In genomic region chr11:64100345-64100744, GRCh38 we compare ENCODE assay signal across 10 cellular contexts.
DNase-seq lines count a peak whose midpoint lies in the region; ATAC-seq and TF ChIP-seq lines count a peak whose summit lies in the region.
"Had no signal": no experiment of that assay in that cellular context is flagged by ENCODE, and none has a peak within 500 bp of the region (broad histone marks: within the 10 kb centered on the region; RNA-seq: fewer than 3 reads in every experiment).

No MANE protein-coding gene starts in this region.

- no peak overlapping the region for H2AFZ ChIP-seq in MM.1S (ENCODE audit: low read length)
- no peak overlapping the region for H2AFZ ChIP-seq in SU-DHL-6 (ENCODE audit: low read depth, low read length, severe bottlenecking)

- H3K27ac ChIP-seq in MM.1S (ENCODE audit: low read length) = no peak overlapping the region
- H3K27ac ChIP-seq in SU-DHL-6 (ENCODE audit: low read depth, low read length) = no peak overlapping the region
- no peak overlapping the region for H3K27ac ChIP-seq in sigmoid colon
- H3K27ac ChIP-seq in aorta (ENCODE audit: low read depth in 1 of 2, low read length in 2 of 2) = no peak overlapping the region
- peak overlapping the region in 1 of 5 donors; percentile 22 for H3K27ac ChIP-seq in adrenal gland
- H3K27ac ChIP-seq: pancreas had no signal

- no peaks in the 10 kb centered on the region for H3K9me3 ChIP-seq in MM.1S (replicated peaks; ENCODE audit: insufficient read depth, low read length)
- H3K9me3 ChIP-seq in SU-DHL-6 (ENCODE audit: insufficient read depth, low read length) = no peaks in the 10 kb centered on the region
- H3K9me3 ChIP-seq in sigmoid colon = no peaks in the 10 kb centered on the region
- H3K9me3 ChIP-seq in aorta (ENCODE audit: control insufficient read depth, low read length) = no peaks in the 10 kb centered on the region
- H3K9me3 ChIP-seq in adrenal gland (replicated peaks in 1 of 3) = no peaks in the 10 kb centered on the region
- H3K9me3 ChIP-seq: pancreas had no signal

- H3K4me2 ChIP-seq in MM.1S (ENCODE audit: low read depth, low read length) = no peak overlapping the region
- no peak overlapping the region for H3K4me2 ChIP-seq in SU-DHL-6 (ENCODE audit: low read depth, low read length, poor library complexity, severe bottlenecking)

- TF ChIP-seq EP300 in sigmoid colon (IDR thresholded peaks at IDR 0.05) = no peak

- no peaks in the 10 kb centered on the region for H3F3A ChIP-seq in MM.1S (ENCODE audit: insufficient read depth, low read length)
- H3F3A ChIP-seq in SU-DHL-6 (ENCODE audit: insufficient read depth) = no peaks in the 10 kb centered on the region

- intact Hi-C loops in sigmoid colon (cut with DNase I) = no loop called here
- intact Hi-C loops in aorta (cut with DNase I) = no loop called here
- intact Hi-C loops in adrenal gland (cut with DNase I) = no loop called here

- ATAC-seq in memory B cell (ENCODE audit: low read depth) (peak; percentile 47), aorta (ENCODE audit: low FRiP score) (no peak)
- ATAC-seq: pancreas had no signal

- TF ChIP-seq CTCF in GM12865 (IDR thresholded peaks at IDR 0.05; ENCODE audit: insufficient read depth, low read depth, low read length, missing control alignments) = peak; percentile 56
- peak; percentile 7 for TF ChIP-seq CTCF in MM.1S (IDR thresholded peaks at IDR 0.05; ENCODE audit: low read length)
- TF ChIP-seq CTCF in SU-DHL-6 (IDR thresholded peaks at IDR 0.05; ENCODE audit: insufficient read depth, low read length, poor library complexity, severe bottlenecking) = peak; percentile 55
- no peak for TF ChIP-seq CTCF in sigmoid colon (IDR thresholded peaks at IDR 0.05)
- peak in 1 of 6 experiments; percentile 5 for TF ChIP-seq CTCF in adrenal gland (IDR thresholded peaks at IDR 0.05)

- H3K9me3 Mint-ChIP-seq in memory B cell = no peaks in the 10 kb centered on the region

- no peaks in the 10 kb centered on the region for H3K9me2 ChIP-seq in MM.1S (replicated peaks; ENCODE audit: insufficient read depth, low read length)
- H3K9me2 ChIP-seq in SU-DHL-6 (replicated peaks; ENCODE audit: insufficient read depth, low read length) = no peaks in the 10 kb centered on the region

- WGBS in sigmoid colon, 2 donors = 85 to 90% methylated on average over 8 of the region's 8 CpGs
- 83% methylated on average over 8 of the region's 8 CpGs for WGBS in aorta, 2 donors
- 82 to 89% (median 87%) methylated on average over 7 to 8 of the region's 8 CpGs for WGBS in adrenal gland, 4 donors

- H4K20me1 ChIP-seq in MM.1S (ENCODE audit: insufficient read depth, low read length) (no peaks in the 10 kb centered on the region), SU-DHL-6 (ENCODE audit: low read depth, low read length) (no peaks in the 10 kb centered on the region)

- no peak overlapping the region for H3K27ac Mint-ChIP-seq in memory B cell

- H3K36me3 ChIP-seq in MM.1S (replicated peaks; ENCODE audit: insufficient read depth, low read length) = no peaks in the 10 kb centered on the region
- H3K36me3 ChIP-seq in SU-DHL-6 (ENCODE audit: low read length) = no peaks in the 10 kb centered on the region
- no peaks in the 10 kb centered on the region for H3K36me3 ChIP-seq in sigmoid colon
- no peaks in the 10 kb centered on the region for H3K36me3 ChIP-seq in aorta (ENCODE audit: control insufficient read depth in 1 of 2, insufficient read depth in 2 of 2, low read length in 1 of 2)
- H3K36me3 ChIP-seq in adrenal gland (replicated peaks in 1 of 2) = no peaks in the 10 kb centered on the region
- H3K36me3 ChIP-seq: pancreas had no signal

- no peak overlapping the region for H3K4me3 Mint-ChIP-seq in memory B cell

- no peak overlapping the region for H3K9ac ChIP-seq in MM.1S (ENCODE audit: low read length)
- no peak overlapping the region for H3K9ac ChIP-seq in SU-DHL-6 (ENCODE audit: low read length)

- peaks cover 10% of the 10 kb centered on the region for H3K27me3 Mint-ChIP-seq in memory B cell

- H3K27me3 ChIP-seq in MM.1S (replicated peaks; ENCODE audit: insufficient read depth, low read length) (no peaks in the 10 kb centered on the region), SU-DHL-6 (ENCODE audit: low read length) (no peaks in the 10 kb centered on the region), sigmoid colon (no peaks in the 10 kb centered on the region), aorta (ENCODE audit: control insufficient read depth in 1 of 2, insufficient read depth in 2 of 2, low read length in 1 of 2) (no peaks in the 10 kb centered on the region), adrenal gland (no peaks in the 10 kb centered on the region)
- H3K27me3 ChIP-seq: pancreas had no signal

- H3K79me2 ChIP-seq in MM.1S (ENCODE audit: low read length) (no peaks in the 10 kb centered on the region), SU-DHL-6 (ENCODE audit: insufficient read depth, low read length) (no peaks in the 10 kb centered on the region)

- TF ChIP-seq POLR2A in sigmoid colon (IDR thresholded peaks at IDR 0.05) (no peak), adrenal gland (IDR thresholded peaks at IDR 0.05) (no peak)

- H3K4me1 ChIP-seq in MM.1S (ENCODE audit: low read length) = no peaks in the 10 kb centered on the region
- H3K4me1 ChIP-seq in sigmoid colon = peaks cover 0 to 46% (median 31%) of the 10 kb centered on the region in 4 donors
- H3K4me1 ChIP-seq in aorta (ENCODE audit: control insufficient read depth in 1 of 2, insufficient read depth in 2 of 2, low read length in 2 of 2) = no peaks in the 10 kb centered on the region
- H3K4me1 ChIP-seq in adrenal gland (replicated peaks in 1 of 2) = no peaks in the 10 kb centered on the region
- H3K4me1 ChIP-seq: pancreas had no signal

- peak; percentile 54 for DNase-seq in GM12865 (ENCODE audit: low read depth)
- DNase-seq in MM.1S = no peak
- no peak for DNase-seq in memory B cell (ENCODE audit: low spot score in 2 of 2)
- no peak for DNase-seq in sigmoid colon
- DNase-seq in aorta = no peak
- DNase-seq in adrenal gland = no peak
- no peak for DNase-seq in NCI-H128 (lab: John Stamatoyannopoulos, UW; ENCODE audit: unreplicated experiment)
- DNase-seq: NCI-H82, pancreas had no signal

- H3K36me3 Mint-ChIP-seq in memory B cell = peaks cover 2% of the 10 kb centered on the region

- peaks cover 6% of the 10 kb centered on the region for H3K4me1 Mint-ChIP-seq in memory B cell

- H3K4me3 ChIP-seq in GM12865 (ENCODE audit: low read depth, low read length) (no peak overlapping the region), MM.1S (ENCODE audit: low read length) (no peak overlapping the region), SU-DHL-6 (ENCODE audit: insufficient read depth, low read length, poor library complexity, severe bottlenecking) (no peak overlapping the region), sigmoid colon (no peak overlapping the region), aorta (ENCODE audit: low read length in 2 of 2) (no peak overlapping the region), adrenal gland (no peak overlapping the region)
- H3K4me3 ChIP-seq: pancreas had no signal

Comparison
In these comparisons a context has a peak if more than half of its experiments do, and no peak if none do; other contexts are left out.
1. CTCF ChIP-seq: peak in GM12865 (single experiment), MM.1S (single experiment) and SU-DHL-6 (single experiment); none in sigmoid colon (0 of 4).